In the genomic region with DNA sequence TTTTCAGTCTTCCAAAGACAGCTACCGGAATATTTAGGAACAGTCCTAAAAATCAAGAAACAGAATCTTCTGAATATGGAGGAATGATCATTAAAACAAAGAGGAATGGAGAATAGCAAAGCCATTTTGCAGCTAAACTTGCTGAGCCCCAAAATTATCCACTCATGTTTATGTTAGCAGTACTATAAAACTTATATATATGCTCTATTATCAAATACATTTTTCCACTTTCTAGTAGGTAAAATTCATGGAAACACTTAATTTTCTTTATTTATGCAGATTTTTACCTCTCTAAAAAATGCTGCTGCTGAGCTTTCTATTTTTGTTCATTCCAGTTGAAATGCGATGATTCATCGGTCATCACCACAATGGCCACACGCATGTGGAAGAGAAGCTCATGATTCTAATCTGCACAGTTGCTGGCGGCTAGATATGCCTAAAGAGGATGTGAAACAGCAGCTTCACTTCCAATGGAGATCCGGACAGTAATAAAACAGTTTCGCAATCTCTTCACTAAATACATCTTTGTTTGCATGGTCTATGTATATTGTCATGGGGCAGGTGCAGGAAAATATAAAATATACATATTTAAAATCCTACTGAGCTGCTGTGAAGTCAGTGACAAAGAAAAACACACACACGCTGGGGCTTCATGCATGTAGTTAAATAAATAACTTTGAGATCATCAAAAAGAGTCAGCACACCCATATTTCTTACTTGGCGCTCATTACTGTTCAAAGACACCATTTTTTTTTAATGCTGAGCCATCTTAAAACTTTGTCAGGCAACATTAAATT, we compare ENCODE assay signal across 1 cellular context.
TF ChIP-seq lines count a peak whose summit lies in the region.

No MANE protein-coding gene starts in this region.

TF ChIP-seq in K562, 482 proteins besides CTCF, POLR2A, EP300 and RAD21 (continued from another document and continues in another):
- TF ChIP-seq SIX5 (IDR thresholded peaks at IDR 0.05; ENCODE audit: borderline replicate concordance in 1 of 2, insufficient read depth in 1 of 2, low read depth in 1 of 2, low read length in 2 of 2) (no peak), PTBP1 (IDR thresholded peaks at IDR 0.05; ENCODE audit: low read depth, low read length) (no peak), PRPF4 (IDR thresholded peaks at IDR 0.05; ENCODE audit: insufficient read depth, low read depth, low read length, poor library complexity, severe bottlenecking) (no peak), ZNF282 (CRISPR knock-in tag; IDR thresholded peaks at IDR 0.05) (no peak), EZH2 (IDR thresholded peaks at IDR 0.05; ENCODE audit: borderline replicate concordance, low read depth, low read length) (no peak), POLR3G (IDR thresholded peaks at IDR 0.05; ENCODE audit: extremely low read depth, insufficient read length, insufficient replicate concordance) (no peak), ZNF165 (CRISPR knock-in tag; IDR thresholded peaks at IDR 0.05; ENCODE audit: borderline replicate concordance) (no peak), ZBTB17 (CRISPR knock-in tag; IDR thresholded peaks at IDR 0.05) (peak; percentile 94), GATA2 (CRISPR knock-in tag; IDR thresholded peaks at IDR 0.05) (peak; percentile 93), ZKSCAN1 (IDR thresholded peaks at IDR 0.05; ENCODE audit: low read depth, low read length) (0 out of 2 replicates have a peak, but pooled peaks have one; percentile 36), ILF3 (IDR thresholded peaks at IDR 0.05; ENCODE audit: borderline replicate concordance) (0 out of 2 replicates have a peak, but pooled peaks have one; percentile 2), C11orf30 (IDR thresholded peaks at IDR 0.05; ENCODE audit: low read depth) (peak; percentile 86), NCOA2 (IDR thresholded peaks at IDR 0.05; ENCODE audit: partially characterized antibody in 2 of 2) (peak in 1 of 2 experiments; percentile 76), KHSRP (IDR thresholded peaks at IDR 0.05) (no peak), POLR2G (IDR thresholded peaks at IDR 0.05; ENCODE audit: low read depth, low read length) (no peak), ZKSCAN3 (CRISPR knock-in tag; IDR thresholded peaks at IDR 0.05) (0 out of 2 replicates have a peak, but pooled peaks have one; percentile 21), TCFL5 (CRISPR knock-in tag; conservative IDR thresholded peaks at IDR 0.05) (no peak), ZC3H8 (IDR thresholded peaks at IDR 0.05) (no peak), ZNF431 (CRISPR knock-in tag; IDR thresholded peaks at IDR 0.05) (no peak), FOXM1 (IDR thresholded peaks at IDR 0.05; ENCODE audit: low read depth) (peak; percentile 81), FOXM1 (CRISPR knock-in tag; IDR thresholded peaks at IDR 0.05; ENCODE audit: low read depth) (no peak), ZC3H11A (IDR thresholded peaks at IDR 0.05; ENCODE audit: low read depth, low read length) (no peak), TOE1 (IDR thresholded peaks at IDR 0.05; ENCODE audit: borderline replicate concordance) (peak; percentile 62; the same call in 1 of the 2 replicates), TOE1 (CRISPR knock-in tag; IDR thresholded peaks at IDR 0.05; ENCODE audit: borderline replicate concordance, low read depth) (no peak), FOXK2 (conservative IDR thresholded peaks at IDR 0.05 in 1 of 2, IDR thresholded peaks at IDR 0.05 in 1 of 2; ENCODE audit: low read depth in 2 of 2) (peak; percentile 74 to 76), PHF21A (IDR thresholded peaks at IDR 0.05; ENCODE audit: borderline replicate concordance, low read depth) (no peak), SIN3A (IDR thresholded peaks at IDR 0.05; ENCODE audit: borderline replicate concordance in 2 of 2, control insufficient read depth in 1 of 2, low read depth in 2 of 2, low read length in 2 of 2) (no peak), CHD1 (IDR thresholded peaks at IDR 0.05; ENCODE audit: low read length) (no peak), SRSF7 (optimal IDR thresholded peaks at IDR 0.05; ENCODE audit: low read depth, low read length) (no peak), SPI1 (IDR thresholded peaks at IDR 0.05; ENCODE audit: borderline replicate concordance, low read depth, low read length) (no peak; the same call in none of the 2 replicates), CREM (IDR thresholded peaks at IDR 0.05; ENCODE audit: low read depth) (peak; percentile 82), SLC30A9 (CRISPR knock-in tag; IDR thresholded peaks at IDR 0.05) (no peak), ZNF717 (CRISPR knock-in tag; IDR thresholded peaks at IDR 0.05) (no peak), NELFE (IDR thresholded peaks at IDR 0.05; ENCODE audit: insufficient read depth, insufficient read length) (no peak), ELF1 (tag; IDR thresholded peaks at IDR 0.05) (no peak)
- TF ChIP-seq, protein P1, sequence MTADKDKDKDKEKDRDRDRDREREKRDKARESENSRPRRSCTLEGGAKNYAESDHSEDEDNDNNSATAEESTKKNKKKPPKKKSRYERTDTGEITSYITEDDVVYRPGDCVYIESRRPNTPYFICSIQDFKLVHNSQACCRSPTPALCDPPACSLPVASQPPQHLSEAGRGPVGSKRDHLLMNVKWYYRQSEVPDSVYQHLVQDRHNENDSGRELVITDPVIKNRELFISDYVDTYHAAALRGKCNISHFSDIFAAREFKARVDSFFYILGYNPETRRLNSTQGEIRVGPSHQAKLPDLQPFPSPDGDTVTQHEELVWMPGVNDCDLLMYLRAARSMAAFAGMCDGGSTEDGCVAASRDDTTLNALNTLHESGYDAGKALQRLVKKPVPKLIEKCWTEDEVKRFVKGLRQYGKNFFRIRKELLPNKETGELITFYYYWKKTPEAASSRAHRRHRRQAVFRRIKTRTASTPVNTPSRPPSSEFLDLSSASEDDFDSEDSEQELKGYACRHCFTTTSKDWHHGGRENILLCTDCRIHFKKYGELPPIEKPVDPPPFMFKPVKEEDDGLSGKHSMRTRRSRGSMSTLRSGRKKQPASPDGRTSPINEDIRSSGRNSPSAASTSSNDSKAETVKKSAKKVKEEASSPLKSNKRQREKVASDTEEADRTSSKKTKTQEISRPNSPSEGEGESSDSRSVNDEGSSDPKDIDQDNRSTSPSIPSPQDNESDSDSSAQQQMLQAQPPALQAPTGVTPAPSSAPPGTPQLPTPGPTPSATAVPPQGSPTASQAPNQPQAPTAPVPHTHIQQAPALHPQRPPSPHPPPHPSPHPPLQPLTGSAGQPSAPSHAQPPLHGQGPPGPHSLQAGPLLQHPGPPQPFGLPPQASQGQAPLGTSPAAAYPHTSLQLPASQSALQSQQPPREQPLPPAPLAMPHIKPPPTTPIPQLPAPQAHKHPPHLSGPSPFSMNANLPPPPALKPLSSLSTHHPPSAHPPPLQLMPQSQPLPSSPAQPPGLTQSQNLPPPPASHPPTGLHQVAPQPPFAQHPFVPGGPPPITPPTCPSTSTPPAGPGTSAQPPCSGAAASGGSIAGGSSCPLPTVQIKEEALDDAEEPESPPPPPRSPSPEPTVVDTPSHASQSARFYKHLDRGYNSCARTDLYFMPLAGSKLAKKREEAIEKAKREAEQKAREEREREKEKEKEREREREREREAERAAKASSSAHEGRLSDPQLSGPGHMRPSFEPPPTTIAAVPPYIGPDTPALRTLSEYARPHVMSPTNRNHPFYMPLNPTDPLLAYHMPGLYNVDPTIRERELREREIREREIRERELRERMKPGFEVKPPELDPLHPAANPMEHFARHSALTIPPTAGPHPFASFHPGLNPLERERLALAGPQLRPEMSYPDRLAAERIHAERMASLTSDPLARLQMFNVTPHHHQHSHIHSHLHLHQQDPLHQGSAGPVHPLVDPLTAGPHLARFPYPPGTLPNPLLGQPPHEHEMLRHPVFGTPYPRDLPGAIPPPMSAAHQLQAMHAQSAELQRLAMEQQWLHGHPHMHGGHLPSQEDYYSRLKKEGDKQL (CRISPR knock-in tag; IDR thresholded peaks at IDR 0.05; ENCODE audit: borderline replicate concordance), result no peak
- TF ChIP-seq, protein P2, sequence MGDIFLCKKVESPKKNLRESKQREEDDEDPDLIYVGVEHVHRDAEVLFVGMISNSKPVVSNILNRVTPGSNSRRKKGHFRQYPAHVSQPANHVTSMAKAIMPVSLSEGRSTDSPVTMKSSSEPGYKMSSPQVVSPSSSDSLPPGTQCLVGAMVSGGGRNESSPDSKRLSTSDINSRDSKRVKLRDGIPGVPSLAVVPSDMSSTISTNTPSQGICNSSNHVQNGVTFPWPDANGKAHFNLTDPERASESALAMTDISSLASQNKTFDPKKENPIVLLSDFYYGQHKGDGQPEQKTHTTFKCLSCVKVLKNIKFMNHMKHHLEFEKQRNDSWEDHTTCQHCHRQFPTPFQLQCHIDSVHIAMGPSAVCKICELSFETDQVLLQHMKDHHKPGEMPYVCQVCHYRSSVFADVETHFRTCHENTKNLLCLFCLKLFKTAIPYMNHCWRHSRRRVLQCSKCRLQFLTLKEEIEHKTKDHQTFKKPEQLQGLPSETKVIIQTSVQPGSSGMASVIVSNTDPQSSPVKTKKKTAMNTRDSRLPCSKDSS (IDR thresholded peaks at IDR 0.05; ENCODE audit: low read depth, partially characterized antibody), result no peak
- TF ChIP-seq, protein P3, sequence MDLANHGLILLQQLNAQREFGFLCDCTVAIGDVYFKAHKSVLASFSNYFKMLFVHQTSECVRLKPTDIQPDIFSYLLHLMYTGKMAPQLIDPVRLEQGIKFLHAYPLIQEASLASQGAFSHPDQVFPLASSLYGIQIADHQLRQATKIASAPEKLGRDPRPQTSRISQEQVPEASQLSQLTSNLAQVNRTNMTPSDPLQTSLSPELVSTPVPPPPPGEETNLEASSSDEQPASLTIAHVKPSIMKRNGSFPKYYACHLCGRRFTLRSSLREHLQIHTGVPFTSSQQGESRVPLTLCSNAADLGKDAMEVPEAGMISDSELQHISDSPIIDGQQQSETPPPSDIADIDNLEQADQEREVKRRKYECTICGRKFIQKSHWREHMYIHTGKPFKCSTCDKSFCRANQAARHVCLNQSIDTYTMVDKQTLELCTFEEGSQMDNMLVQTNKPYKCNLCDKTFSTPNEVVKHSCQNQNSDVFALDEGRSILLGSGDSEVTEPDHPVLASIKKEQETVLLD (IDR thresholded peaks at IDR 0.05), result peak; percentile 62; the same call in 1 of the 2 replicates
- TF ChIP-seq, protein P4, sequence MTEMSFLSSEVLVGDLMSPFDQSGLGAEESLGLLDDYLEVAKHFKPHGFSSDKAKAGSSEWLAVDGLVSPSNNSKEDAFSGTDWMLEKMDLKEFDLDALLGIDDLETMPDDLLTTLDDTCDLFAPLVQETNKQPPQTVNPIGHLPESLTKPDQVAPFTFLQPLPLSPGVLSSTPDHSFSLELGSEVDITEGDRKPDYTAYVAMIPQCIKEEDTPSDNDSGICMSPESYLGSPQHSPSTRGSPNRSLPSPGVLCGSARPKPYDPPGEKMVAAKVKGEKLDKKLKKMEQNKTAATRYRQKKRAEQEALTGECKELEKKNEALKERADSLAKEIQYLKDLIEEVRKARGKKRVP (CRISPR knock-in tag; IDR thresholded peaks at IDR 0.05), result peak; percentile 74; the same call in 1 of the 2 replicates
- TF ChIP-seq, protein P5, sequence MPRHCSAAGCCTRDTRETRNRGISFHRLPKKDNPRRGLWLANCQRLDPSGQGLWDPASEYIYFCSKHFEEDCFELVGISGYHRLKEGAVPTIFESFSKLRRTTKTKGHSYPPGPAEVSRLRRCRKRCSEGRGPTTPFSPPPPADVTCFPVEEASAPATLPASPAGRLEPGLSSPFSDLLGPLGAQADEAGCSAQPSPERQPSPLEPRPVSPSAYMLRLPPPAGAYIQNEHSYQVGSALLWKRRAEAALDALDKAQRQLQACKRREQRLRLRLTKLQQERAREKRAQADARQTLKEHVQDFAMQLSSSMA (CRISPR knock-in tag; IDR thresholded peaks at IDR 0.05), result no peak
- TF ChIP-seq, protein P6, sequence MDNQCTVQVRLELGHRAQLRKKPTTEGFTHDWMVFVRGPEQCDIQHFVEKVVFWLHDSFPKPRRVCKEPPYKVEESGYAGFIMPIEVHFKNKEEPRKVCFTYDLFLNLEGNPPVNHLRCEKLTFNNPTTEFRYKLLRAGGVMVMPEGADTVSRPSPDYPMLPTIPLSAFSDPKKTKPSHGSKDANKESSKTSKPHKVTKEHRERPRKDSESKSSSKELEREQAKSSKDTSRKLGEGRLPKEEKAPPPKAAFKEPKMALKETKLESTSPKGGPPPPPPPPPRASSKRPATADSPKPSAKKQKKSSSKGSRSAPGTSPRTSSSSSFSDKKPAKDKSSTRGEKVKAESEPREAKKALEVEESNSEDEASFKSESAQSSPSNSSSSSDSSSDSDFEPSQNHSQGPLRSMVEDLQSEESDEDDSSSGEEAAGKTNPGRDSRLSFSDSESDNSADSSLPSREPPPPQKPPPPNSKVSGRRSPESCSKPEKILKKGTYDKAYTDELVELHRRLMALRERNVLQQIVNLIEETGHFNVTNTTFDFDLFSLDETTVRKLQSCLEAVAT (IDR thresholded peaks at IDR 0.05), result peak in 1 of 2 experiments; percentile 96; a peak in 2 of 4 replicates
- TF ChIP-seq, protein P7, sequence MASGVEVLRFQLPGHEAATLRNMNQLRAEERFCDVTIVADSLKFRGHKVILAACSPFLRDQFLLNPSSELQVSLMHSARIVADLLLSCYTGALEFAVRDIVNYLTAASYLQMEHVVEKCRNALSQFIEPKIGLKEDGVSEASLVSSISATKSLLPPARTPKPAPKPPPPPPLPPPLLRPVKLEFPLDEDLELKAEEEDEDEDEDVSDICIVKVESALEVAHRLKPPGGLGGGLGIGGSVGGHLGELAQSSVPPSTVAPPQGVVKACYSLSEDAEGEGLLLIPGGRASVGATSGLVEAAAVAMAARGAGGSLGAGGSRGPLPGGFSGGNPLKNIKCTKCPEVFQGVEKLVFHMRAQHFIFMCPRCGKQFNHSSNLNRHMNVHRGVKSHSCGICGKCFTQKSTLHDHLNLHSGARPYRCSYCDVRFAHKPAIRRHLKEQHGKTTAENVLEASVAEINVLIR (CRISPR knock-in tag; IDR thresholded peaks at IDR 0.05), result no peak; the same call in 1 of the 2 replicates
